24 cellular contexts compared by ENCODE assay signal in the genomic region with DNA sequence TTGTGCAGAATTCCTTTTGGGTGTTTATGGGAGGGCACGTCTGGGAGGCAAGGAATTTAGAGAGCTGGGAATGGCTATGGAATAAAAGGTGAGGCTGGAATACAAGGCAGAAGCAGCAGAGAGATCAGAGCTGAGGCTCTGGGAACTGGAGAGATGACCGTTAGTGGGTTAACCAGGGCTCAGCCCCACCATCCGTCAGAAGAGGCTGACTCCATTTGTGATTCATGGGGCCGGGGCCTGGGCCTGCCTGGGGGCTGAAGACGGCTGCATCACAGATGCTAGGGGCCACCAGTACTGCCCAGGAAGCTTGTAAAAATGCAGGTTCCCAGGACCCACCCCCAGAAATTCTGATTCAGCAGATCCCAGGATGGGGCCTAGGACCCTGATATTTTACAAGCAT.
DNase-seq lines count a peak whose midpoint lies in the region; ATAC-seq and TF ChIP-seq lines count a peak whose summit lies in the region.
"Had no signal": no experiment of that assay in that cellular context is flagged by ENCODE, and none has a peak within 500 bp of the region (broad histone marks: within the 10 kb centered on the region; RNA-seq: fewer than 3 reads in every experiment).

No MANE protein-coding gene starts in this region.

- peaks cover 23% of the 10 kb centered on the region for H3K9me3 Mint-ChIP-seq in nephron progenitor cell

- no peaks in the 10 kb centered on the region for H3K9me3 ChIP-seq in T-helper 17 cell (ENCODE audit: control insufficient read depth, low read length, poor library complexity, severe bottlenecking)
- H3K9me3 ChIP-seq: BE2C, BLaER1 had no signal

- no peak for TF ChIP-seq CTCF in nephron progenitor cell (IDR thresholded peaks at IDR 0.05)
- TF ChIP-seq CTCF in foreskin fibroblast (IDR thresholded peaks at IDR 0.05; ENCODE audit: low read depth, low read length), result no peak

- H3K4me1 Mint-ChIP-seq in T-helper 17 cell, result no peaks in the 10 kb centered on the region
- H3K4me1 Mint-ChIP-seq in nephron progenitor cell, result peaks cover 43% of the 10 kb centered on the region
- H3K4me1 Mint-ChIP-seq: CD14-positive monocyte; CD4-positive, alpha-beta memory T cell; CD4-positive, CD25-positive, alpha-beta regulatory T cell; CD8-positive, alpha-beta memory T cell had no signal

- ATAC-seq in T-helper 17 cell, result no peak
- ATAC-seq in Right ventricle myocardium inferior, result no peak

- peak overlapping the region; percentile 19 for H3K27ac Mint-ChIP-seq in T-helper 17 cell
- peak overlapping the region; percentile 10 for H3K27ac Mint-ChIP-seq in nephron progenitor cell
- H3K27ac Mint-ChIP-seq: CD14-positive monocyte; CD4-positive, alpha-beta memory T cell; CD4-positive, CD25-positive, alpha-beta regulatory T cell; CD8-positive, alpha-beta memory T cell had no signal

- H3K4me3 ChIP-seq in foreskin fibroblast (ENCODE audit: low read depth in 1 of 2, low read length in 2 of 2), result no peak overlapping the region
- H3K4me3 ChIP-seq: BLaER1 had no signal

- no peak overlapping the region for H3K4me3 Mint-ChIP-seq in T-helper 17 cell
- H3K4me3 Mint-ChIP-seq in nephron progenitor cell, result no peak overlapping the region
- H3K4me3 Mint-ChIP-seq: CD14-positive monocyte; CD4-positive, alpha-beta memory T cell; CD4-positive, CD25-positive, alpha-beta regulatory T cell; CD8-positive, alpha-beta memory T cell had no signal

- DNase-seq in T-helper 17 cell, result no peak
- DNase-seq in ecto neural progenitor cell (ENCODE audit: low spot score), result peak; percentile 28
- no peak for DNase-seq in nephron progenitor cell
- no peak for DNase-seq in epidermal melanocyte (ENCODE audit: insufficient read length, low spot score)
- DNase-seq in activated CD4-positive, alpha-beta T cell treated with anti-CD3 and anti-CD28 coated beads for 1 hour, result no peak
- DNase-seq in Right ventricle myocardium inferior (ENCODE audit: missing footprints), result no peak
- DNase-seq in foreskin fibroblast, result no peak
- DNase-seq: 8988T; ACHN; BE2C; C1 segment of cervical spinal cord; CD4-positive, alpha-beta memory T cell; CD4-positive, CD25-positive, alpha-beta regulatory T cell; CD8-positive, alpha-beta memory T cell; COR-L47; DMS 273 treated with DMSO at 0.1 percent for 48 hours; DMS153; DMS53; DMS79; DND-41; EL; GF-D8 had no signal

- intact Hi-C loops in Right ventricle myocardium inferior (cut with DNase I), result no loop called here

- H3K27me3 Mint-ChIP-seq in T-helper 17 cell, result peaks cover 32% of the 10 kb centered on the region
- peaks cover 8% of the 10 kb centered on the region for H3K27me3 Mint-ChIP-seq in nephron progenitor cell (ENCODE audit: low read depth, poor library complexity)

- H3K36me3 Mint-ChIP-seq in T-helper 17 cell (ENCODE audit: low read depth) (no peaks in the 10 kb centered on the region), nephron progenitor cell (ENCODE audit: low read depth) (no peaks in the 10 kb centered on the region)
- H3K36me3 Mint-ChIP-seq: CD14-positive monocyte; CD4-positive, alpha-beta memory T cell; CD4-positive, CD25-positive, alpha-beta regulatory T cell; CD8-positive, alpha-beta memory T cell had no signal
